Comparison of ENCODE assay signal across 17 cellular contexts in the genomic region with DNA sequence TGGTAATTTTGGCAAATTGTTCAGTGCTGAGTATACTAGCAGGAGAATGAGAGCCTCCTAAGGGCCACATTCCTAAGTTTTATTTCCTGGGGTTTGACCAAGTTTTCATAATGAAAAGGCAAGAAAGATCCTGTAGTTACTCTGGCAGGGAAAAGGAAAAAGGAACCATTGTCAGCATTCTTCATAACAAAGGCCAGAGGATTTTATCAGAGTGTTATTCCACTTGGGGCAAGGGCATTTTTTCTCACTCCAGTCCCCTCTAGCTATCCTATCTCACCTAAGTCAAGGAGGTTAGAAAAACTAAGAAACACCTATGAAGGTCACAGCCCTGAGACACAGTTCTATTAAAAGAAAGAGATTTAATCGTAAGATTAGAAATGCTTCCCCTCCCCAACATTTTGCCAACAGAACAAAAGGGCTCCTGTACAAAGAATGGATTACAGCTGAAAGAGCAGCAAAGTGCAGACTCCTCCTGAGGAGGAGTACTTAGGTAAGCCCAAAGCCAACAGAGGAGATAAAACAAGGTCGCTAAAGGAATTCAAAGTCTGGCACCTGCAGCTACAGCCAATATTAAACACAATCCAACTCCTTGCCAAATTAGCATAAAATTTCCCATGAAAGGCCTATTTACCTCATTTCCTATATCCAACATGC.
"Had no signal": no experiment of that assay in that cellular context is flagged by ENCODE, and none has a peak within 500 bp of the region (broad histone marks: within the 10 kb centered on the region; RNA-seq: fewer than 3 reads in every experiment).

No MANE protein-coding gene starts in this region.

- H3K4me1 ChIP-seq: esophagus squamous epithelium, right atrium auricular region, transverse colon had no signal

- H3K9me3 Mint-ChIP-seq: activated naive CD4-positive, alpha-beta T cell treated with anti-CD3 and anti-CD28 coated beads, Interleukin-2, amount 50 U/mL, for 24 hours had no signal

- H3K4me3 Mint-ChIP-seq: activated CD8-positive, alpha-beta memory T cell treated with anti-CD3 and anti-CD28 coated beads, Interleukin-2, amount 10 ng/mL, durations not matched to agents 7 days and 5 days; activated naive CD4-positive, alpha-beta T cell treated with anti-CD3 and anti-CD28 coated beads, Interleukin-2, amount 50 U/mL, for 24 hours; natural killer cell had no signal

- H3K27ac Mint-ChIP-seq: activated CD8-positive, alpha-beta memory T cell treated with anti-CD3 and anti-CD28 coated beads, Interleukin-2, amount 10 ng/mL, durations not matched to agents 7 days and 5 days; activated naive CD4-positive, alpha-beta T cell treated with anti-CD3 and anti-CD28 coated beads, Interleukin-2, amount 50 U/mL, for 24 hours; natural killer cell had no signal

- H3K4me1 Mint-ChIP-seq: activated CD8-positive, alpha-beta memory T cell treated with anti-CD3 and anti-CD28 coated beads, Interleukin-2, amount 10 ng/mL, durations not matched to agents 7 days and 5 days; activated naive CD4-positive, alpha-beta T cell treated with anti-CD3 and anti-CD28 coated beads, Interleukin-2, amount 50 U/mL, for 24 hours; natural killer cell had no signal

- H3K27ac ChIP-seq: esophagus squamous epithelium, right atrium auricular region, transverse colon, VCaP had no signal

- H3K27me3 ChIP-seq: esophagus squamous epithelium, right atrium auricular region, transverse colon had no signal

- ATAC-seq: activated CD8-positive, alpha-beta memory T cell treated with anti-CD3 and anti-CD28 coated beads, Interleukin-2, amount 10 ng/mL, durations not matched to agents 7 days and 5 days; natural killer cell; SK-N-SH treated with all-trans-retinoic acid at 6 μM for 48 hours had no signal

- H3K36me3 Mint-ChIP-seq: activated CD8-positive, alpha-beta memory T cell treated with anti-CD3 and anti-CD28 coated beads, Interleukin-2, amount 10 ng/mL, durations not matched to agents 7 days and 5 days; activated naive CD4-positive, alpha-beta T cell treated with anti-CD3 and anti-CD28 coated beads, Interleukin-2, amount 50 U/mL, for 24 hours; natural killer cell had no signal

- H3K4me3 ChIP-seq: esophagus squamous epithelium, right atrium auricular region, transverse colon had no signal

- H3K9me3 ChIP-seq: esophagus squamous epithelium, right atrium auricular region, transverse colon had no signal

- DNase-seq: activated CD4-positive, alpha-beta T cell treated with anti-CD3 and anti-CD28 coated beads, Interleukin-2, amount 50 U/mL, for 48 hours; activated CD8-positive, alpha-beta memory T cell treated with anti-CD3 and anti-CD28 coated beads, Interleukin-2, amount 10 ng/mL, durations not matched to agents 7 days and 5 days; activated effector memory CD4-positive, alpha-beta T cell treated with Interleukin-2 at 50 U/mL for 16 hours; activated T-cell treated with anti-CD3 and anti-CD28 coated beads, Interleukin-2, amount 50 U/mL, for 1 hour; esophagus squamous epithelium; mesenchymal stem cell; natural killer cell; nucleus accumbens; posterior cingulate gyrus; stimulated activated CD4-positive, alpha-beta T cell treated with anti-CD3 and anti-CD28 coated beads, Interleukin-2, amount 100 ng/mL, for 48 hours; stimulated activated naive CD4-positive, alpha-beta T cell; substantia nigra; transverse colon had no signal

- H3K36me3 ChIP-seq: esophagus squamous epithelium, right atrium auricular region, transverse colon had no signal
